ENCODE assay signal across 12 cellular contexts in genomic region chr12:17976202-17976601, GRCh38.
A peak's percentile ranks its signal among the peaks of the same experiment; 100 is the strongest.
DNase-seq lines count a peak whose midpoint lies in the region; ATAC-seq and TF ChIP-seq lines count a peak whose summit lies in the region.
"Had no signal": no experiment of that assay in that cellular context is flagged by ENCODE, and none has a peak within 500 bp of the region (broad histone marks: within the 10 kb centered on the region; RNA-seq: fewer than 3 reads in every experiment).

No MANE protein-coding gene starts in this region.

- CTCF ChIA-PET in mammary epithelial cell (lab: Charles Lee; ENCODE audit: low non-redundant PET) = interaction anchor here (0.6 kb wide), 1 partner anchor 16 kb away, joined by 3 read pairs; no protein-coding TSS in a partner anchor

- H3K27ac ChIP-seq in mammary epithelial cell (ENCODE audit: insufficient read depth, low read depth, low read length) = no peak overlapping the region

- H3K9ac ChIP-seq in Loucy (ENCODE audit: low read depth, low read length, poor library complexity, severe bottlenecking) = no peak overlapping the region
- no peak overlapping the region for H3K9ac ChIP-seq in mammary epithelial cell (ENCODE audit: insufficient read depth, low read length)

- 49% methylated on average over 5 of the region's 5 CpGs for WGBS in mammary epithelial cell (ENCODE audit: low coverage, missing lambda C conversion rate)

- no peak overlapping the region for H3K4me3 Mint-ChIP-seq in nephron progenitor cell
- H3K4me3 Mint-ChIP-seq in natural killer cell = no peak overlapping the region
- H3K4me3 Mint-ChIP-seq: activated CD4-positive, alpha-beta T cell treated with anti-CD3 and anti-CD28 coated beads, Interleukin-2, amount 10 ng/mL, durations not matched to agents 24 days and 14 days; nephron had no signal

- H3K9me2 ChIP-seq in Loucy (replicated peaks; ENCODE audit: low read depth, low read length) = no peaks in the 10 kb centered on the region

- H3K4me3 ChIP-seq in Loucy (ENCODE audit: low read length, poor library complexity, severe bottlenecking) (no peak overlapping the region), mammary epithelial cell (replicated peaks in 1 of 3; ENCODE audit: insufficient read depth in 1 of 3, low read depth in 2 of 3, low read length in 3 of 3) (no peak overlapping the region)

- intact Hi-C loops in mammary epithelial cell (cut with micrococcal nuclease) = loop anchor here (1.0 kb wide), 1 partner anchor 1036 kb away; no protein-coding TSS in a partner anchor
- intact Hi-C loops in natural killer cell (cut with micrococcal nuclease) = no loop called here

- no peaks in the 10 kb centered on the region for H3K79me2 ChIP-seq in Loucy (ENCODE audit: insufficient read depth, low read length)
- H3K79me2 ChIP-seq in mammary epithelial cell (ENCODE audit: insufficient read depth, low read length) = no peaks in the 10 kb centered on the region

- in situ Hi-C loops in mammary epithelial cell (cut with MboI; ENCODE audit: low sequenced_read_pairs in 2 of 2) = loop anchor here in 1 of 2 donors (25.0 kb wide), 1 partner anchor 1039 kb away; no protein-coding TSS in a partner anchor

- H3K36me3 ChIP-seq in Loucy (ENCODE audit: insufficient read depth, low read length) = no peaks in the 10 kb centered on the region
- H3K36me3 ChIP-seq in mammary epithelial cell (ENCODE audit: insufficient read depth, low read length) = no peaks in the 10 kb centered on the region

- H4K20me1 ChIP-seq in Loucy (ENCODE audit: insufficient read depth, low read length, poor library complexity, severe bottlenecking) (no peaks in the 10 kb centered on the region), mammary epithelial cell (ENCODE audit: insufficient read depth, low read length) (no peaks in the 10 kb centered on the region)

- H3K27me3 Mint-ChIP-seq in nephron progenitor cell (ENCODE audit: low read depth, poor library complexity) = no peaks in the 10 kb centered on the region
- no peaks in the 10 kb centered on the region for H3K27me3 Mint-ChIP-seq in natural killer cell (ENCODE audit: low read depth in 2 of 2)
- H3K27me3 Mint-ChIP-seq: activated CD4-positive, alpha-beta T cell treated with anti-CD3 and anti-CD28 coated beads, Interleukin-2, amount 10 ng/mL, durations not matched to agents 24 days and 14 days had no signal

- no peaks in the 10 kb centered on the region for H3K9me3 ChIP-seq in Loucy (ENCODE audit: insufficient read depth, low read depth, low read length)
- H3K9me3 ChIP-seq in mammary epithelial cell (replicated peaks; ENCODE audit: insufficient read depth, low read length) = no peaks in the 10 kb centered on the region

- dilution Hi-C loops in mammary epithelial cell (cut with HindIII; ENCODE audit: low sequenced_read_pairs) = no loop called here

- H3K27ac Mint-ChIP-seq in nephron progenitor cell (no peak overlapping the region), natural killer cell (no peak overlapping the region)
- H3K27ac Mint-ChIP-seq: activated CD4-positive, alpha-beta T cell treated with anti-CD3 and anti-CD28 coated beads, Interleukin-2, amount 10 ng/mL, durations not matched to agents 24 days and 14 days; nephron had no signal

- no peaks in the 10 kb centered on the region for H3K36me3 Mint-ChIP-seq in nephron progenitor cell (ENCODE audit: low read depth)
- H3K36me3 Mint-ChIP-seq in natural killer cell = no peaks in the 10 kb centered on the region

- TF ChIP-seq CTCF in Loucy (conservative IDR thresholded peaks at IDR 0.05; ENCODE audit: low read length) (peak; percentile 27), mammary epithelial cell (conservative IDR thresholded peaks at IDR 0.05 in 1 of 2, IDR thresholded peaks at IDR 0.05 in 1 of 2; ENCODE audit: extremely low read depth in 1 of 2, insufficient read depth in 1 of 2, low read depth in 1 of 2, low read length in 2 of 2) (peak; percentile 44 to 71), nephron progenitor cell (IDR thresholded peaks at IDR 0.05) (no peak), natural killer cell (IDR thresholded peaks at IDR 0.05) (no peak)

- ATAC-seq in natural killer cell = no peak

- H3K4me2 ChIP-seq in Loucy (ENCODE audit: low read depth, low read length, poor library complexity, severe bottlenecking) (no peak overlapping the region), mammary epithelial cell (ENCODE audit: insufficient read depth, low read depth, low read length) (no peak overlapping the region)

- no peaks in the 10 kb centered on the region for H3K27me3 ChIP-seq in Loucy (ENCODE audit: insufficient read depth, low read length, poor library complexity, severe bottlenecking)
- H3K27me3 ChIP-seq in mammary epithelial cell (ENCODE audit: insufficient read depth, low read length) = no peaks in the 10 kb centered on the region

- H3K9me3 Mint-ChIP-seq in nephron progenitor cell (no peaks in the 10 kb centered on the region), natural killer cell (peaks cover 14 to 18% of the 10 kb centered on the region in 2 donors)
- H3K9me3 Mint-ChIP-seq: nephron had no signal

- no TSS peak for BruUV-seq in mammary epithelial cell (replicated peaks; lab: Mats Ljungman, UMichigan)

- no peaks in the 10 kb centered on the region for H3F3A ChIP-seq in Loucy (ENCODE audit: low read depth)

- no peaks in the 10 kb centered on the region for H3K4me1 ChIP-seq in Loucy (ENCODE audit: insufficient read depth, low read length, poor library complexity, severe bottlenecking)
- H3K4me1 ChIP-seq in mammary epithelial cell (ENCODE audit: insufficient read depth, low read length) = no peaks in the 10 kb centered on the region

- peak; percentile 45 for DNase-seq in ELR (ENCODE audit: low read depth)
- DNase-seq in mammary epithelial cell = peak; percentile 17
- peak; percentile 6 for DNase-seq in nephron progenitor cell
- no peak for DNase-seq in activated CD8-positive, alpha-beta memory T cell treated with anti-CD3 and anti-CD28 coated beads, Interleukin-2, amount 50 U/mL, for 4 hours
- DNase-seq in NCI-H1436 (lab: John Stamatoyannopoulos, UW) = no peak
- no peak for DNase-seq in COLO668 (lab: John Stamatoyannopoulos, UW; ENCODE audit: unreplicated experiment)
- DNase-seq in natural killer cell = no peak
- DNase-seq: activated CD4-positive, alpha-beta T cell treated with anti-CD3 and anti-CD28 coated beads, Interleukin-2, amount 10 ng/mL, durations not matched to agents 24 days and 14 days; SHP77 treated with DMSO at 0.1 percent for 48 hours; stimulated activated CD4-positive, alpha-beta T cell treated with anti-CD3 and anti-CD28 coated beads, Interleukin-1b, Interleukin-23, amount 100 ng/mL, for 48 hours had no signal

- H2AFZ ChIP-seq in Loucy (ENCODE audit: low read length) = no peak overlapping the region
- no peak overlapping the region for H2AFZ ChIP-seq in mammary epithelial cell (ENCODE audit: low read depth, low read length)

- H3K4me1 Mint-ChIP-seq in nephron progenitor cell = no peaks in the 10 kb centered on the region
- H3K4me1 Mint-ChIP-seq in natural killer cell = no peaks in the 10 kb centered on the region
- H3K4me1 Mint-ChIP-seq: activated CD4-positive, alpha-beta T cell treated with anti-CD3 and anti-CD28 coated beads, Interleukin-2, amount 10 ng/mL, durations not matched to agents 24 days and 14 days had no signal

Comparison
In these comparisons a context has a peak if more than half of its experiments do, and no peak if none do; other contexts are left out.
1. DNase-seq: peak in ELR (single experiment), mammary epithelial cell (single experiment) and nephron progenitor cell (single experiment); none in activated CD8-positive, alpha-beta memory T cell treated with anti-CD3 and anti-CD28 coated beads, Interleukin-2, amount 50 U/mL, for 4 hours (single experiment), NCI-H1436 (single experiment), COLO668 (single experiment) and natural killer cell (single experiment).
2. CTCF ChIP-seq: peak in Loucy (single experiment) and mammary epithelial cell (2 of 2); none in nephron progenitor cell (single experiment) and natural killer cell (single experiment).